ENCODE assay signal across 39 cellular contexts in genomic region chr20:33311011-33311410, GRCh38. TPM values are rescaled to one million over a fixed set of nuclear protein-coding genes. Genes with fewer than 3 reads are reported as not detected.
"Had no signal": no experiment of that assay in that cellular context is flagged by ENCODE, and none has a peak within 500 bp of the region (broad histone marks: within the 10 kb centered on the region; RNA-seq: fewer than 3 reads in every experiment).

No MANE protein-coding gene starts in this region.

- FAIRE-seq: bronchial epithelial cell, TTC549 had no signal

- H3K4me1 ChIP-seq: adrenal gland, ascending aorta had no signal

- ATAC-seq: activated CD8-positive, alpha-beta T cell treated with anti-CD3 and anti-CD28 coated beads for 36 hours; activated naive CD4-positive, alpha-beta T cell treated with anti-CD3 and anti-CD28 coated beads, Interleukin-2, amount 50 U/mL, for 72 hours; activated T-cell treated with anti-CD3 and anti-CD28 coated beads, Interleukin-2, amount 50 U/mL, for 4 hours; activated T-cell treated with anti-CD3 and anti-CD28 coated beads, Interleukin-2, amount 50 U/mL, for 72 hours; activated T-helper 17 cell treated with anti-CD3 and anti-CD28 coated beads, Interleukin-2, amount 50 U/mL, for 72 hours had no signal

- H3K27me3 Mint-ChIP-seq: activated B cell treated with CpG ODN at 0.5 μM for 24 hours; activated CD4-positive, alpha-beta memory T cell treated with anti-CD3 and anti-CD28 coated beads for 36 hours; activated CD4-positive, alpha-beta T cell treated with anti-CD3 and anti-CD28 coated beads, Interleukin-2, amount 10 ng/mL, durations not matched to agents 24 days and 14 days; activated CD8-positive, alpha-beta T cell treated with anti-CD3 and anti-CD28 coated beads for 36 hours; activated naive CD8-positive, alpha-beta T cell treated with anti-CD3 and anti-CD28 coated beads for 36 hours; activated T-helper 17 cell treated with anti-CD3 and anti-CD28 coated beads, Interleukin-2, amount 50 U/mL, for 72 hours; central memory CD8-positive, alpha-beta T cell had no signal

- H3K27ac ChIP-seq: adrenal gland, ascending aorta, cardiac muscle cell, VCaP had no signal

- H3K4me3 ChIP-seq: adrenal gland, ascending aorta, cardiac muscle cell had no signal

- H3K4me1 Mint-ChIP-seq: activated B cell treated with CpG ODN at 0.5 μM for 24 hours; activated CD4-positive, alpha-beta T cell treated with anti-CD3 and anti-CD28 coated beads, Interleukin-2, amount 10 ng/mL, durations not matched to agents 24 days and 14 days; activated naive CD8-positive, alpha-beta T cell treated with anti-CD3 and anti-CD28 coated beads for 36 hours; activated T-helper 17 cell treated with anti-CD3 and anti-CD28 coated beads, Interleukin-2, amount 50 U/mL, for 72 hours; brain; central memory CD8-positive, alpha-beta T cell had no signal

- H3K36me3 Mint-ChIP-seq: activated CD4-positive, alpha-beta memory T cell treated with anti-CD3 and anti-CD28 coated beads for 36 hours; activated naive CD4-positive, alpha-beta T cell treated with anti-CD3 and anti-CD28 coated beads, Interleukin-2, amount 50 U/mL, for 72 hours; activated naive CD8-positive, alpha-beta T cell treated with anti-CD3 and anti-CD28 coated beads for 36 hours; brain had no signal

- H3K4me3 Mint-ChIP-seq: activated B cell treated with CpG ODN at 0.5 μM for 24 hours; activated CD4-positive, alpha-beta memory T cell treated with anti-CD3 and anti-CD28 coated beads for 36 hours; activated CD4-positive, alpha-beta T cell treated with anti-CD3 and anti-CD28 coated beads, Interleukin-2, amount 10 ng/mL, durations not matched to agents 24 days and 14 days; activated CD8-positive, alpha-beta T cell treated with anti-CD3 and anti-CD28 coated beads for 36 hours; activated naive CD4-positive, alpha-beta T cell treated with anti-CD3 and anti-CD28 coated beads for 36 hours; activated naive CD8-positive, alpha-beta T cell treated with anti-CD3 and anti-CD28 coated beads for 36 hours; activated T-cell treated with anti-CD3 and anti-CD28 coated beads, Interleukin-2, amount 50 U/mL, for 4 hours; activated T-cell treated with anti-CD3 and anti-CD28 coated beads, Interleukin-2, amount 50 U/mL, for 72 hours; activated T-helper 1 cell treated with anti-CD3 and anti-CD28 coated beads, Interleukin-12 subunit alpha, Interleukin-12 subunit beta, Interleukin-2, Interleukin-4 antibody, amounts not matched to agents 30 ng/mL and 10 ng/mL and 1 ng/mL, durations not matched to agents 14 hours and 24 hours and 36 hours; activated T-helper 17 cell treated with anti-CD3 and anti-CD28 coated beads, Interleukin-2, amount 50 U/mL, for 72 hours; brain; central memory CD8-positive, alpha-beta T cell; T-helper 1 cell treated with Interleukin-12 subunit alpha and Interleukin-12 subunit beta and Interleukin-4 antibody, amounts not matched to agents 30 μg/mL and 1 μg/mL, for 36 hours; T-helper 2 cell treated with Interferon-gamma antibody and Interleukin-4, amounts not matched to agents 5 μg/mL and 100 μg/mL, for 36 hours had no signal

- H3K27me3 ChIP-seq: adrenal gland, ascending aorta, cardiac muscle cell had no signal

- H3K36me3 ChIP-seq: adrenal gland, ascending aorta, cardiac muscle cell had no signal

- H3K9me3 Mint-ChIP-seq: activated B cell treated with CpG ODN at 0.5 μM for 24 hours; activated CD4-positive, alpha-beta memory T cell treated with anti-CD3 and anti-CD28 coated beads for 36 hours; activated CD4-positive, alpha-beta T cell treated with anti-CD3 and anti-CD28 coated beads, Interleukin-2, amount 10 ng/mL, durations not matched to agents 24 days and 14 days; activated CD8-positive, alpha-beta T cell treated with anti-CD3 and anti-CD28 coated beads for 36 hours; activated naive CD4-positive, alpha-beta T cell treated with anti-CD3 and anti-CD28 coated beads for 36 hours; activated naive CD4-positive, alpha-beta T cell treated with anti-CD3 and anti-CD28 coated beads, Interleukin-2, amount 50 U/mL, for 72 hours; activated naive CD8-positive, alpha-beta T cell treated with anti-CD3 and anti-CD28 coated beads for 36 hours; activated T-cell treated with anti-CD3 and anti-CD28 coated beads, Interleukin-2, amount 50 U/mL, for 4 hours; activated T-helper 1 cell treated with anti-CD3 and anti-CD28 coated beads, Interleukin-12 subunit alpha, Interleukin-12 subunit beta, Interleukin-2, Interleukin-4 antibody, amounts not matched to agents 30 ng/mL and 10 ng/mL and 1 ng/mL, durations not matched to agents 14 hours and 24 hours and 36 hours; activated T-helper 17 cell treated with anti-CD3 and anti-CD28 coated beads, Interleukin-2, amount 50 U/mL, for 72 hours; central memory CD8-positive, alpha-beta T cell; T-helper 1 cell treated with Interleukin-12 subunit alpha and Interleukin-12 subunit beta and Interleukin-4 antibody, amounts not matched to agents 30 μg/mL and 1 μg/mL, for 36 hours; T-helper 2 cell treated with Interferon-gamma antibody and Interleukin-4, amounts not matched to agents 5 μg/mL and 100 μg/mL, for 36 hours had no signal

- H3K9me3 ChIP-seq: adrenal gland, ascending aorta had no signal

- DNase-seq: activated B cell treated with CpG ODN at 0.5 μM for 24 hours; activated CD4-positive, alpha-beta memory T cell treated with anti-CD3 and anti-CD28 coated beads for 36 hours; activated CD4-positive, alpha-beta T cell treated with anti-CD3 and anti-CD28 coated beads for 4 hours; activated CD4-positive, alpha-beta T cell treated with anti-CD3 and anti-CD28 coated beads, Interleukin-2, amount 10 ng/mL, durations not matched to agents 24 days and 14 days; activated CD4-positive, alpha-beta T cell treated with anti-CD3 and anti-CD28 coated beads, Interleukin-2, amount 50 U/mL, for 1 hour; activated CD4-positive, alpha-beta T cell treated with anti-CD3 and anti-CD28 coated beads, Interleukin-2, amount 50 U/mL, for 4 hours; activated CD4-positive, CD25-positive, alpha-beta regulatory T cell treated with anti-CD3 and anti-CD28 coated beads, Interleukin-2, amount 50 U/mL, for 72 hours; activated CD8-positive, alpha-beta memory T cell treated with anti-CD3 and anti-CD28 coated beads, Interleukin-2, amount 50 U/mL, for 4 hours; activated CD8-positive, alpha-beta T cell treated with anti-CD3 and anti-CD28 coated beads for 36 hours; activated effector memory CD4-positive, alpha-beta T cell treated with anti-CD3 and anti-CD28 coated beads, Interleukin-2, amount 50 U/mL, for 16 hours; activated gamma-delta T cell treated with Interleukin-2 at 50 U/mL for 16 hours; activated naive CD4-positive, alpha-beta T cell; activated naive CD4-positive, alpha-beta T cell treated with anti-CD3 and anti-CD28 coated beads for 36 hours; activated naive CD4-positive, alpha-beta T cell treated with anti-CD3 and anti-CD28 coated beads, Interleukin-2, amount 50 U/mL, for 16 hours; activated naive CD8-positive, alpha-beta T cell treated with anti-CD3 and anti-CD28 coated beads for 36 hours; activated T-cell treated with anti-CD3 and anti-CD28 coated beads for 4 hours; activated T-cell treated with anti-CD3 and anti-CD28 coated beads, Interleukin-2, amount 50 U/mL, for 1 hour; activated T-cell treated with anti-CD3 and anti-CD28 coated beads, Interleukin-2, amount 50 U/mL, for 4 hours; activated T-cell treated with anti-CD3 and anti-CD28 coated beads, Interleukin-2, amount 50 U/mL, for 72 hours; adrenal gland; amniotic stem cell; caudate nucleus; cerebellar nuclear complex; T-helper 1 cell; T-helper 2 cell; T-helper 9 cell had no signal

- H3K27ac Mint-ChIP-seq: activated B cell treated with CpG ODN at 0.5 μM for 24 hours; activated CD4-positive, alpha-beta memory T cell treated with anti-CD3 and anti-CD28 coated beads for 36 hours; activated CD4-positive, alpha-beta T cell treated with anti-CD3 and anti-CD28 coated beads, Interleukin-2, amount 10 ng/mL, durations not matched to agents 24 days and 14 days; activated CD8-positive, alpha-beta T cell treated with anti-CD3 and anti-CD28 coated beads for 36 hours; activated naive CD4-positive, alpha-beta T cell treated with anti-CD3 and anti-CD28 coated beads for 36 hours; activated naive CD8-positive, alpha-beta T cell treated with anti-CD3 and anti-CD28 coated beads for 36 hours; activated T-cell treated with anti-CD3 and anti-CD28 coated beads, Interleukin-2, amount 50 U/mL, for 72 hours; activated T-helper 1 cell treated with anti-CD3 and anti-CD28 coated beads, Interleukin-12 subunit alpha, Interleukin-12 subunit beta, Interleukin-2, Interleukin-4 antibody, amounts not matched to agents 30 ng/mL and 10 ng/mL and 1 ng/mL, durations not matched to agents 14 hours and 24 hours and 36 hours; brain; T-helper 1 cell treated with Interleukin-12 subunit alpha and Interleukin-12 subunit beta and Interleukin-4 antibody, amounts not matched to agents 30 μg/mL and 1 μg/mL, for 36 hours; T-helper 2 cell treated with Interferon-gamma antibody and Interleukin-4, amounts not matched to agents 5 μg/mL and 100 μg/mL, for 36 hours had no signal

RNA-seq across cellular contexts. Expression of gene BPIFB1, which starts 28.0 kb away (rescaled TPM):
- total RNA-seq: activated B cell treated with CpG ODN at 0.5 μM for 24 hours; activated CD4-positive, alpha-beta memory T cell treated with anti-CD3 and anti-CD28 coated beads for 36 hours; activated CD4-positive, alpha-beta T cell treated with anti-CD3 and anti-CD28 coated beads, Interleukin-2, amount 10 ng/mL, durations not matched to agents 24 days and 14 days; activated CD8-positive, alpha-beta memory T cell treated with anti-CD3 and anti-CD28 coated beads for 36 hours; activated CD8-positive, alpha-beta T cell treated with anti-CD3 and anti-CD28 coated beads for 36 hours; activated naive CD4-positive, alpha-beta T cell treated with anti-CD3 and anti-CD28 coated beads for 36 hours; activated naive CD4-positive, alpha-beta T cell treated with anti-CD3 and anti-CD28 coated beads, Interleukin-2, amount 50 U/mL, for 72 hours; activated naive CD8-positive, alpha-beta T cell treated with anti-CD3 and anti-CD28 coated beads for 36 hours; activated T-cell treated with anti-CD3 and anti-CD28 coated beads, Interleukin-2, amount 50 U/mL, for 4 hours; activated T-cell treated with anti-CD3 and anti-CD28 coated beads, Interleukin-2, amount 50 U/mL, for 72 hours; activated T-helper 1 cell treated with anti-CD3 and anti-CD28 coated beads, Interleukin-12 subunit alpha, Interleukin-12 subunit beta, Interleukin-2, Interleukin-4 antibody, amounts not matched to agents 30 ng/mL and 10 ng/mL and 1 ng/mL, durations not matched to agents 14 hours and 24 hours and 36 hours; activated T-helper 17 cell treated with anti-CD3 and anti-CD28 coated beads, Interleukin-2, amount 50 U/mL, for 72 hours; ascending aorta; bronchial epithelial cell; cardiac muscle cell had no signal
- polyA plus RNA-seq: cardiac muscle cell had no signal
